8 cellular contexts compared by ENCODE assay signal in genomic region chr15:34588046-34588674, GRCh38. TPM values are rescaled to one million over a fixed set of nuclear protein-coding genes. Genes with fewer than 3 reads are reported as not detected.
DNase-seq lines count a peak whose midpoint lies in the region; ATAC-seq and TF ChIP-seq lines count a peak whose summit lies in the region.

No MANE protein-coding gene starts in this region.

- H3K36me3 ChIP-seq in HUES48 (ENCODE audit: control insufficient read depth, insufficient read depth, low read length): no peaks in the 10 kb centered on the region
- no peaks in the 10 kb centered on the region for H3K36me3 ChIP-seq in neural cell (ENCODE audit: insufficient read depth, low read length)
- H3K36me3 ChIP-seq in transverse colon: no peaks in the 10 kb centered on the region

- H3K9ac ChIP-seq in HUES48 (ENCODE audit: low read depth, low read length) (no peak overlapping the region; the same call in 1 of the 2 replicates), neural cell (ENCODE audit: low read length) (no peak overlapping the region)

- peaks cover 28% of the 10 kb centered on the region for H3K27me3 Mint-ChIP-seq in activated T-cell treated with anti-CD3 and anti-CD28 coated beads, Interleukin-2, amount 50 U/mL, for 72 hours (ENCODE audit: low read depth)

- no peaks in the 10 kb centered on the region for H3K79me2 ChIP-seq in neural cell (replicated peaks; ENCODE audit: insufficient read depth, low read length)

- H3K4me3 ChIP-seq in HUES48 (ENCODE audit: low read depth, low read length): peak overlapping the region; percentile 45
- H3K4me3 ChIP-seq in neural cell (ENCODE audit: low read length): no peak overlapping the region
- peak overlapping the region in 1 of 4 donors; percentile 12 for H3K4me3 ChIP-seq in transverse colon

- TF ChIP-seq POLR2A in transverse colon (IDR thresholded peaks at IDR 0.05): no peak

- intact Hi-C loops in transverse colon (cut with DNase I; ENCODE audit: low total_unique reads): no loop called here

- no peak overlapping the region for H3K4me2 ChIP-seq in neural cell (ENCODE audit: low read length)

- TF ChIP-seq RAD21 in neural cell (conservative IDR thresholded peaks at IDR 0.05): peak; percentile 88

- DNase-seq in AG08395 (ENCODE audit: low spot score) (peak; percentile 73), OCI-M1 (lab: John Stamatoyannopoulos, UW) (peak; percentile 92), fibroblast of gingiva (ENCODE audit: low read depth) (peak; percentile 80), transverse colon (peak; percentile 64)
- peak; percentile 58 to 60 for DNase-seq in activated T-cell treated with anti-CD3 and anti-CD28 coated beads, Interleukin-2, amount 50 U/mL, for 72 hours

- ATAC-seq in GM18502 (IDR thresholded peaks at IDR 0.05; ENCODE audit: poor library complexity, unreplicated experiment): peak; percentile 41
- ATAC-seq in activated T-cell treated with anti-CD3 and anti-CD28 coated beads, Interleukin-2, amount 50 U/mL, for 72 hours (replicated peaks in 1 of 2): peak; percentile 33 to 41

- H3K4me1 ChIP-seq in HUES48 (ENCODE audit: control insufficient read depth, insufficient read depth, low read length) (no peaks in the 10 kb centered on the region; the same call in 1 of the 2 replicates), transverse colon (peaks cover 0 to 7% (median 7%) of the 10 kb centered on the region in 4 donors)

- TF ChIP-seq CTCF in neural cell (IDR thresholded peaks at IDR 0.05; ENCODE audit: poor library complexity, severe bottlenecking) (peak; percentile 84), transverse colon (IDR thresholded peaks at IDR 0.05) (peak; percentile 60 to 77 (median 72))

- H3K4me3 Mint-ChIP-seq in activated T-cell treated with anti-CD3 and anti-CD28 coated beads, Interleukin-2, amount 50 U/mL, for 72 hours: peak overlapping the region; percentile 82 to 97

- H3K9me2 ChIP-seq in neural cell (ENCODE audit: insufficient read depth, low read length): no peaks in the 10 kb centered on the region

- no peaks in the 10 kb centered on the region for H4K20me1 ChIP-seq in neural cell (ENCODE audit: insufficient read depth)

- H3K9me3 Mint-ChIP-seq in activated T-cell treated with anti-CD3 and anti-CD28 coated beads, Interleukin-2, amount 50 U/mL, for 72 hours: no peaks in the 10 kb centered on the region

- WGBS in transverse colon (ENCODE audit: low coverage in 1 of 2), 2 donors: 0 to 23% methylated on average over 3 to 10 of the region's 10 CpGs

- peaks cover 8% of the 10 kb centered on the region for H3K4me1 Mint-ChIP-seq in activated T-cell treated with anti-CD3 and anti-CD28 coated beads, Interleukin-2, amount 50 U/mL, for 72 hours (ENCODE audit: low read depth)

- in situ Hi-C loops in transverse colon (cut with MboI; ENCODE audit: low pct_ligation_motif_present in 1 of 4, low pct_unique_long_range_greater_than_20kb in 1 of 4, low sequenced_read_pairs in 3 of 4): loop anchor here in 3 of 4 donors (25.0 kb wide), 4 partner anchors 151 to 526 kb away; partner anchors contain the start of genes EMC4 (in 2 of the 3) and GOLGA8A (in 1 of the 3)

- TF ChIP-seq EP300 in neural cell (conservative IDR thresholded peaks at IDR 0.05; ENCODE audit: poor library complexity, severe bottlenecking): no peak
- TF ChIP-seq EP300 in transverse colon (IDR thresholded peaks at IDR 0.05; ENCODE audit: low read depth): no peak

- peak overlapping the region; percentile 57 for H3K27ac Mint-ChIP-seq in activated T-cell treated with anti-CD3 and anti-CD28 coated beads, Interleukin-2, amount 50 U/mL, for 72 hours

- H2AFZ ChIP-seq in neural cell (ENCODE audit: low read depth, low read length): no peak overlapping the region

- H3K27ac ChIP-seq in HUES48 (ENCODE audit: low read depth, low read length) (no peak overlapping the region), neural cell (ENCODE audit: low read length) (no peak overlapping the region), transverse colon (peak overlapping the region in 1 of 4 donors; percentile 57)

- no peaks in the 10 kb centered on the region for H3K36me3 Mint-ChIP-seq in activated T-cell treated with anti-CD3 and anti-CD28 coated beads, Interleukin-2, amount 50 U/mL, for 72 hours (ENCODE audit: insufficient read depth in 2 of 2)

- H3K9me3 ChIP-seq in HUES48 (ENCODE audit: control insufficient read depth, insufficient read depth, low read length) (no peaks in the 10 kb centered on the region), neural cell (ENCODE audit: low read length) (no peaks in the 10 kb centered on the region), transverse colon (no peaks in the 10 kb centered on the region)

- H3F3A ChIP-seq in neural cell (ENCODE audit: insufficient read depth, low read length, poor library complexity, severe bottlenecking): no peaks in the 10 kb centered on the region

- peaks cover 18% of the 10 kb centered on the region for H3K27me3 ChIP-seq in HUES48 (ENCODE audit: control insufficient read depth, insufficient read depth, low read length)
- H3K27me3 ChIP-seq in neural cell (ENCODE audit: insufficient read depth, low read depth, low read length): no peaks in the 10 kb centered on the region
- H3K27me3 ChIP-seq in transverse colon: peaks cover 18% of the 10 kb centered on the region

TF ChIP-seq in neural cell, 6 proteins besides CTCF, POLR2A, EP300 and RAD21:
- peak; percentile 83 for TF ChIP-seq SMC3 (conservative IDR thresholded peaks at IDR 0.05; ENCODE audit: poor library complexity)
- TF ChIP-seq EZH2 (IDR thresholded peaks at IDR 0.05; ENCODE audit: borderline replicate concordance, insufficient read depth, low read length, poor library complexity, severe bottlenecking): no peak

RNA-seq across cellular contexts. Expression of gene GOLGA8B, which starts 4.7 kb away (rescaled TPM):
- 100 to 1,000 TPM; 228 to 318 TPM for total RNA-seq in activated T-cell treated with anti-CD3 and anti-CD28 coated beads, Interleukin-2, amount 50 U/mL, for 72 hours
- polyA plus RNA-seq in neural cell: 413 and 462 TPM in 2 replicates
- 131 and 135 TPM in 2 replicates for polyA minus RNA-seq in neural cell
- total RNA-seq in transverse colon: 100 to 1,000 TPM in 2 of 4 donors, 10 to 100 TPM in 2; 77.6 to 142 (median 107) TPM
